8 cellular contexts compared by ENCODE assay signal in the genomic region with DNA sequence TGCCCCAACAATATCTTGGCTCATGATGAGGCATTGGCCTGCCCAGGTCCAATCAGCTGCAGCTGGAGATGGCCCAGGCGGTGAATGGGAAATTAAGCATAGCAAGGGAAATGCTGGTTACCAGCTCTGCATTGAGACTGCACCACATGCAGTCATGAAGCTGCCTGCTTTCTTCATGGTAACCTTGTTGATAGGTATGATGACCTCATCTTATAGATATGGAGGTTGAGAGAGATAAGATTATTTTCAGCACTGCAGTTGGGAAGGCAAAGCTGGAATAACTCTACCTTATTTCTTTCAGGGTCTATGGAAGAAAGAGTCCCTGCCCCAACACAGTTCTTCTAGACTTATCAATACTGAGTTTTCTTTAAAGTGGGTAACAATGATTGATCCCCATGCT.
"Had no signal": no experiment of that assay in that cellular context is flagged by ENCODE, and none has a peak within 500 bp of the region (broad histone marks: within the 10 kb centered on the region; RNA-seq: fewer than 3 reads in every experiment).

No MANE protein-coding gene starts in this region.

- FAIRE-seq: G401.6, GM12878, GM12891, GM12892, GM18507, GM19239 had no signal

- DNase-seq: GDM1, GF-D8 had no signal

- H3K4me3 ChIP-seq: GM12878 had no signal

- ATAC-seq: GM12878 had no signal
